In genomic region chr9:74147906-74148305, GRCh38 we compare ENCODE assay signal across 23 cellular contexts.
"Had no signal": no experiment of that assay in that cellular context is flagged by ENCODE, and none has a peak within 500 bp of the region (broad histone marks: within the 10 kb centered on the region; RNA-seq: fewer than 3 reads in every experiment).

No MANE protein-coding gene starts in this region.

- H3K27ac ChIP-seq: heart left ventricle, parathyroid adenoma, prostate gland, right lobe of liver, suprapubic skin, thyroid gland, uterus had no signal

- FAIRE-seq: frontal cortex had no signal

- H3K9ac ChIP-seq: parathyroid adenoma had no signal

- H3K4me1 Mint-ChIP-seq: nephron progenitor cell; stimulated activated effector memory CD8-positive, alpha-beta T cell treated with anti-CD3 and anti-CD28 coated beads, Interleukin-12 subunit alpha, Interleukin-12 subunit beta, amount 100 ng/mL, for 72 hours had no signal

- DNase-seq: dermis blood vessel endothelial cell; erythroblast; heart left ventricle; hippocampal formation; left colon; left ventricle myocardium superior; mesendoderm; naive thymus-derived CD4-positive, alpha-beta T cell; nephron progenitor cell; retina; right lobe of liver; stimulated activated CD4-positive, alpha-beta T cell treated with anti-CD3 and anti-CD28 coated beads, Interleukin-4, amount 100 ng/mL, for 1 hour; stimulated activated CD8-positive, alpha-beta memory T cell treated with anti-CD3 and anti-CD28 coated beads, Interleukin-4, amount 100 ng/mL, for 48 hours; stimulated activated naive CD8-positive, alpha-beta T cell treated with anti-CD3 and anti-CD28 coated beads, Interleukin-15, Interleukin-2, amounts not matched to agents 100 U/mL and 50 U/mL, for 24 hours; thyroid gland; uterus had no signal

- H3K27ac Mint-ChIP-seq: naive thymus-derived CD4-positive, alpha-beta T cell; nephron progenitor cell; stimulated activated effector memory CD8-positive, alpha-beta T cell treated with anti-CD3 and anti-CD28 coated beads, Interleukin-12 subunit alpha, Interleukin-12 subunit beta, amount 100 ng/mL, for 72 hours; type B pancreatic cell had no signal

- H3K9me3 Mint-ChIP-seq: nephron progenitor cell; stimulated activated effector memory CD8-positive, alpha-beta T cell treated with anti-CD3 and anti-CD28 coated beads, Interleukin-12 subunit alpha, Interleukin-12 subunit beta, amount 100 ng/mL, for 72 hours; type B pancreatic cell had no signal

- H3K27me3 ChIP-seq: heart left ventricle, right lobe of liver, suprapubic skin, thyroid gland, uterus had no signal

- H3K27me3 Mint-ChIP-seq: naive thymus-derived CD4-positive, alpha-beta T cell; type B pancreatic cell had no signal

- ATAC-seq: heart left ventricle; left colon; left ventricle myocardium superior; naive thymus-derived CD4-positive, alpha-beta T cell; right lobe of liver; stimulated activated effector memory CD8-positive, alpha-beta T cell treated with anti-CD3 and anti-CD28 coated beads, Interleukin-12 subunit alpha, Interleukin-12 subunit beta, amount 100 ng/mL, for 72 hours; stimulated activated naive CD8-positive, alpha-beta T cell treated with anti-CD3 and anti-CD28 coated beads, Interleukin-15, Interleukin-2, amounts not matched to agents 100 U/mL and 50 U/mL, for 24 hours had no signal

- H2AFZ ChIP-seq: parathyroid adenoma had no signal

- H3K4me1 ChIP-seq: heart left ventricle, parathyroid adenoma, prostate gland, right lobe of liver, suprapubic skin, uterus had no signal

- H3K4me3 Mint-ChIP-seq: naive thymus-derived CD4-positive, alpha-beta T cell; nephron progenitor cell; stimulated activated effector memory CD8-positive, alpha-beta T cell treated with anti-CD3 and anti-CD28 coated beads, Interleukin-12 subunit alpha, Interleukin-12 subunit beta, amount 100 ng/mL, for 72 hours; type B pancreatic cell had no signal

- H3K36me3 Mint-ChIP-seq: naive thymus-derived CD4-positive, alpha-beta T cell; stimulated activated effector memory CD8-positive, alpha-beta T cell treated with anti-CD3 and anti-CD28 coated beads, Interleukin-12 subunit alpha, Interleukin-12 subunit beta, amount 100 ng/mL, for 72 hours; type B pancreatic cell had no signal

- H3K9me3 ChIP-seq: prostate gland, right lobe of liver, suprapubic skin, thyroid gland, uterus had no signal

- H3K36me3 ChIP-seq: heart left ventricle, prostate gland, right lobe of liver, suprapubic skin, thyroid gland, uterus had no signal

- H3K4me3 ChIP-seq: heart left ventricle, lung, prostate gland, right lobe of liver, suprapubic skin, thyroid gland, uterus had no signal

- H3K79me2 ChIP-seq: parathyroid adenoma had no signal
